21 cellular contexts compared by ENCODE assay signal in genomic region chr4:104404384-104404783, GRCh38.
"Had no signal": no experiment of that assay in that cellular context is flagged by ENCODE, and none has a peak within 500 bp of the region (broad histone marks: within the 10 kb centered on the region; RNA-seq: fewer than 3 reads in every experiment).

No MANE protein-coding gene starts in this region.

- H3K27ac ChIP-seq: SJSA1, SK-N-MC had no signal

- FAIRE-seq: RCC 7860 had no signal

- H3K4me1 ChIP-seq: SJSA1 had no signal

- DNase-seq: KBM-7, MV-4-11, NCI-H1048, NCI-H1105, NCI-H1417, NCI-H1436 treated with DMSO at 0.1 percent for 48 hours, NCI-H1694, NCI-H187 treated with DMSO at 0.1 percent for 48 hours, NCI-H2029 treated with DMSO at 0.1 percent for 48 hours, NCI-H2171 treated with DMSO at 0.1 percent for 48 hours, NCI-H345, NCI-H446 treated with DMSO at 0.1 percent for 48 hours, NCI-H510A treated with DMSO at 0.1 percent for 48 hours, NCI-H526, NCI-H748 treated with DMSO at 0.1 percent for 48 hours, Right ventricle myocardium superior, RPMI8226, SIG-M5 had no signal

- H3K27me3 ChIP-seq: SJSA1 had no signal

- H3K4me3 ChIP-seq: SJSA1, SK-N-MC had no signal

- H3K9me3 ChIP-seq: SJSA1 had no signal

- H3K36me3 ChIP-seq: SJSA1 had no signal
